Comparison of ENCODE assay signal across 21 cellular contexts in the genomic region with DNA sequence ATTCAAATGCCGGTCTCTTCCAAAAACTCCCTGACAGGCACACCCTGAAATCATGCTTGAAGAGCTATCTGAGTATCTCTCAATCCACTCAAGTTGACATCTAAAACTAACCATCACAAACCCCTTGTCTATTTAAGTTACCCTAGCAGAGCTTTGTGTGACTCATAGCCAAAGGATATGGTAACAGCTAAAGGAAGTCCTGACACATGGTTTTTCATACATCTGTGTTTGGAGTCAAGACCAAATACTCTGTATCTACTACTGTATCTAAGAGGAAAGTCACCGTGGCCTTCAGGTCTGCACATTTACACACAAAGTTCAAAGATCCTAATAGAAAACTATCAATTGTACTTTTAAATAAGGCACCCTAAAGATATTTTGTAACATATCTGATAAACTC.
"Had no signal": no experiment of that assay in that cellular context is flagged by ENCODE, and none has a peak within 500 bp of the region (broad histone marks: within the 10 kb centered on the region; RNA-seq: fewer than 3 reads in every experiment).

No MANE protein-coding gene starts in this region.

- H3K79me2 ChIP-seq: parathyroid adenoma had no signal

- DNase-seq: effector memory CD8-positive, alpha-beta T cell; foreskin keratinocyte; immature natural killer cell; left cardiac atrium; left ventricle myocardium inferior; lower lobe of right lung; right lobe of liver; stimulated activated CD4-positive, alpha-beta T cell treated with anti-CD3 and anti-CD28 coated beads, Interleukin-4, amount 100 ng/mL, for 1 hour; stimulated activated CD8-positive, alpha-beta memory T cell treated with anti-CD3 and anti-CD28 coated beads, Interleukin-4, amount 100 ng/mL, for 48 hours; stimulated activated naive CD8-positive, alpha-beta T cell treated with anti-CD3 and anti-CD28 coated beads, Interleukin-15, Interleukin-2, amounts not matched to agents 100 U/mL and 50 U/mL, for 24 hours; tibial artery; upper lobe of left lung; uterus had no signal

- H2AFZ ChIP-seq: parathyroid adenoma had no signal

- H3K9me3 ChIP-seq: lower lobe of right lung, prostate gland, right lobe of liver, suprapubic skin, tibial artery, upper lobe of left lung, uterus had no signal

- H3K4me3 ChIP-seq: esophagus muscularis mucosa, left ventricle myocardium inferior, lower lobe of right lung, prostate gland, right lobe of liver, suprapubic skin, tibial artery, upper lobe of left lung, uterus had no signal

- H3K9ac ChIP-seq: parathyroid adenoma had no signal

- H3K36me3 ChIP-seq: esophagus muscularis mucosa, left ventricle myocardium inferior, lower lobe of right lung, prostate gland, right lobe of liver, suprapubic skin, tibial artery, upper lobe of left lung, uterus had no signal

- H3K27me3 ChIP-seq: esophagus muscularis mucosa, foreskin keratinocyte, right lobe of liver, suprapubic skin, tibial artery, upper lobe of left lung, uterus had no signal

- H3K4me1 ChIP-seq: esophagus muscularis mucosa, foreskin keratinocyte, left ventricle myocardium inferior, lower lobe of right lung, parathyroid adenoma, prostate gland, right lobe of liver, suprapubic skin, tibial artery, upper lobe of left lung, uterus had no signal

- H3K27ac ChIP-seq: epithelial cell of prostate, esophagus muscularis mucosa, foreskin keratinocyte, left ventricle myocardium inferior, lower lobe of right lung, parathyroid adenoma, prostate gland, right lobe of liver, suprapubic skin, tibial artery, upper lobe of left lung, uterus had no signal

- ATAC-seq: effector memory CD8-positive, alpha-beta T cell; foreskin keratinocyte; left cardiac atrium; lower lobe of right lung; natural killer cell treated with Interleukin-12 subunit alpha and Interleukin-12 subunit beta and Interleukin-15 and Interleukin-18, amount 100 ng/mL, for 72 hours; right lobe of liver; stimulated activated effector memory CD8-positive, alpha-beta T cell treated with anti-CD3 and anti-CD28 coated beads, Interleukin-12 subunit alpha, Interleukin-12 subunit beta, amount 100 ng/mL, for 72 hours; stimulated activated naive CD8-positive, alpha-beta T cell treated with anti-CD3 and anti-CD28 coated beads, Interleukin-15, Interleukin-2, amounts not matched to agents 100 U/mL and 50 U/mL, for 24 hours had no signal

- FAIRE-seq: keratinocyte had no signal
